Comparison of ENCODE assay signal across 7 cellular contexts in the genomic region with DNA sequence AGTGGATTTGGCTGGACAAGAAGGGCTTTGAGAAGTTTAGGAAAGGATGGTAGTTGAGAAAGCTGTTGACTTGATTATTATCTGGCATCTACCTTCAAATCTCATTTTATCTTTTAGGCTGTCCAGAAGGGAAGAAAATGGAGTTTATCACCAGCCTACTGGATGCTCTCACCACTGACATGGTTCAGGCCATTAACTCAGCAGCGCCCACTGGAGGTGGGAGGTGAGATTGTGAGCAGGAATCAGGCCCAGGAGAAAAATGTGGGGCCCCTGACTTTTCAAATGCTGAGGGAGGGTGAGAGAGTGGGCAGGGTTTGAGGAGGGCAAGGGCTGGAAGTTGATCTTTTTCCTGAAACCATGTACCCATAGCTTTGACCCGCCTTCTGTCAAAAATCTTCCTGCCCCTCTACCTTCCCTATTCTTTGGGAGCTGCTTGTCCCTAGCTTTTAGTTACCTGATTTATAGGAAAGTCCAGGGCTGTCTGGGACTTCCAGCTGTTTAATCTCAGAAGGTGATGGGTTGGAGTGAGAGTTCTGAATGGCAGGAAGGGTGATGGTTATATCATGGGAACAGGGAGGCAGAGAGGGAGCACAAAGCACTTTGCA.
A peak's percentile ranks its signal among the peaks of the same experiment; 100 is the strongest.
DNase-seq lines count a peak whose midpoint lies in the region; ATAC-seq and TF ChIP-seq lines count a peak whose summit lies in the region.

No MANE protein-coding gene starts in this region.

- WGBS in thyroid gland, 2 donors = 52 to 64% methylated on average over 2 of the region's 2 CpGs

- no peaks in the 10 kb centered on the region for H3K9me3 Mint-ChIP-seq in activated T-cell treated with anti-CD3 and anti-CD28 coated beads, Interleukin-2, amount 50 U/mL, for 72 hours

- no peak overlapping the region for H3K4me3 ChIP-seq in HFF-Myc (replicated peaks; ENCODE audit: low read depth, low read length)
- no peak overlapping the region for H3K4me3 ChIP-seq in thyroid gland (replicated peaks in 1 of 3)

- no peaks in the 10 kb centered on the region for H3K4me1 ChIP-seq in thyroid gland

- H3K27ac ChIP-seq in thyroid gland = no peak overlapping the region

- no peak for TF ChIP-seq POLR2A in thyroid gland (IDR thresholded peaks at IDR 0.05)

- peak; percentile 13 for DNase-seq in EH (ENCODE audit: low read depth)
- DNase-seq in HFF-Myc (ENCODE audit: extremely low read depth, low read depth) = no peak
- peak; percentile 44 to 57 for DNase-seq in activated T-cell treated with anti-CD3 and anti-CD28 coated beads, Interleukin-2, amount 50 U/mL, for 72 hours
- peak in 1 of 2 donors; percentile 62 for DNase-seq in left colon
- DNase-seq in thyroid gland = peak; percentile 45 to 58
- DNase-seq in activated gamma-delta T cell treated with Interleukin-2 at 50 U/mL for 16 hours = no peak

- intact Hi-C loops in left colon (cut with DNase I, micrococcal nuclease) (no loop called here), thyroid gland (cut with DNase I) (no loop called here)

- no peak overlapping the region for H3K4me3 Mint-ChIP-seq in activated T-cell treated with anti-CD3 and anti-CD28 coated beads, Interleukin-2, amount 50 U/mL, for 72 hours

- TF ChIP-seq CTCF in HFF-Myc (IDR thresholded peaks at IDR 0.05; ENCODE audit: low read depth, low read length, missing control alignments) = peak; percentile 88
- TF ChIP-seq CTCF in thyroid gland (IDR thresholded peaks at IDR 0.05) = peak; percentile 50 to 77 (median 64)

- H3K36me3 Mint-ChIP-seq in activated T-cell treated with anti-CD3 and anti-CD28 coated beads, Interleukin-2, amount 50 U/mL, for 72 hours (ENCODE audit: insufficient read depth in 2 of 2) = no peaks in the 10 kb centered on the region

- H3K36me3 ChIP-seq in thyroid gland = no peaks in the 10 kb centered on the region

- H3K27ac Mint-ChIP-seq in activated T-cell treated with anti-CD3 and anti-CD28 coated beads, Interleukin-2, amount 50 U/mL, for 72 hours = no peak overlapping the region

- H3K27me3 Mint-ChIP-seq in activated T-cell treated with anti-CD3 and anti-CD28 coated beads, Interleukin-2, amount 50 U/mL, for 72 hours (ENCODE audit: low read depth) = peaks cover 14% of the 10 kb centered on the region

- H3K27me3 ChIP-seq in thyroid gland = no peaks in the 10 kb centered on the region

- no peaks in the 10 kb centered on the region for H3K9me3 ChIP-seq in thyroid gland

- ATAC-seq in activated T-cell treated with anti-CD3 and anti-CD28 coated beads, Interleukin-2, amount 50 U/mL, for 72 hours (replicated peaks in 1 of 2) = no peak
- ATAC-seq in left colon (peak; percentile 50), GM21528 (IDR thresholded peaks at IDR 0.05; ENCODE audit: low FRiP score, unreplicated experiment) (no peak)

- H3K4me1 Mint-ChIP-seq in activated T-cell treated with anti-CD3 and anti-CD28 coated beads, Interleukin-2, amount 50 U/mL, for 72 hours (ENCODE audit: low read depth) = peaks cover 6% of the 10 kb centered on the region

Comparison
In these comparisons a context has a peak if more than half of its experiments do, and no peak if none do; other contexts are left out.
1. DNase-seq: peak in EH (single experiment), activated T-cell treated with anti-CD3 and anti-CD28 coated beads, Interleukin-2, amount 50 U/mL, for 72 hours (2 of 2) and thyroid gland (2 of 2); none in HFF-Myc (single experiment) and activated gamma-delta T cell treated with Interleukin-2 at 50 U/mL for 16 hours (single experiment).